Comparison of ENCODE assay signal across 9 cellular contexts in genomic region chr7:94183289-94183749, GRCh38.
DNase-seq lines count a peak whose midpoint lies in the region; ATAC-seq lines count a peak whose summit lies in the region.
"Had no signal": no experiment of that assay in that cellular context is flagged by ENCODE, and none has a peak within 500 bp of the region (broad histone marks: within the 10 kb centered on the region; RNA-seq: fewer than 3 reads in every experiment).

No MANE protein-coding gene starts in this region.

- H3K4me1 Mint-ChIP-seq in naive thymus-derived CD4-positive, alpha-beta T cell = no peaks in the 10 kb centered on the region

- no peak overlapping the region for H3K4me3 ChIP-seq in skeletal muscle cell (ENCODE audit: low read depth, low read length)
- H3K4me3 ChIP-seq in naive thymus-derived CD4-positive, alpha-beta T cell (ENCODE audit: low read length) = no peak overlapping the region
- H3K4me3 ChIP-seq: transverse colon had no signal

- no peaks in the 10 kb centered on the region for H3K4me1 ChIP-seq in naive thymus-derived CD4-positive, alpha-beta T cell (ENCODE audit: control insufficient read depth in 2 of 2, insufficient read depth in 2 of 2, low read length in 2 of 2)

- no peaks in the 10 kb centered on the region for H3K36me3 Mint-ChIP-seq in naive thymus-derived CD4-positive, alpha-beta T cell

- H3K27me3 Mint-ChIP-seq in naive thymus-derived CD4-positive, alpha-beta T cell = peaks cover 0 to 1% (median 0%) of the 10 kb centered on the region in 5 donors

- POLR2A ChIA-PET in naive thymus-derived CD4-positive, alpha-beta T cell (lab: Charles Lee) = no interaction called here

- ATAC-seq in GM21423 (IDR thresholded peaks at IDR 0.05; ENCODE audit: unreplicated experiment) (peak; percentile 46), Right ventricle myocardium superior (ENCODE audit: poor library complexity) (peak; percentile 81), GM19463 (IDR thresholded peaks at IDR 0.05; ENCODE audit: unreplicated experiment) (no peak), GM21619 (IDR thresholded peaks at IDR 0.05; ENCODE audit: unreplicated experiment) (no peak)
- no peak for ATAC-seq in naive thymus-derived CD4-positive, alpha-beta T cell

- H3K4me3 Mint-ChIP-seq in naive thymus-derived CD4-positive, alpha-beta T cell = no peak overlapping the region

- no peaks in the 10 kb centered on the region for H3K36me3 ChIP-seq in naive thymus-derived CD4-positive, alpha-beta T cell (ENCODE audit: control insufficient read depth in 2 of 3, insufficient read depth in 3 of 3, low read length in 3 of 3)
- H3K36me3 ChIP-seq: transverse colon had no signal

- H3K9me3 ChIP-seq in naive thymus-derived CD4-positive, alpha-beta T cell (ENCODE audit: control insufficient read depth in 2 of 3, low read length in 3 of 3) = no peaks in the 10 kb centered on the region
- H3K9me3 ChIP-seq: transverse colon had no signal

- H3K27me3 ChIP-seq in naive thymus-derived CD4-positive, alpha-beta T cell (ENCODE audit: control insufficient read depth in 2 of 2, insufficient read depth in 2 of 2, low read length in 2 of 2) = no peaks in the 10 kb centered on the region
- H3K27me3 ChIP-seq: transverse colon had no signal

- intact Hi-C loops in Right ventricle myocardium superior (cut with DNase I) = no loop called here
- intact Hi-C loops in naive thymus-derived CD4-positive, alpha-beta T cell (cut with micrococcal nuclease) = no loop called here

- no peak overlapping the region for H3K27ac Mint-ChIP-seq in naive thymus-derived CD4-positive, alpha-beta T cell

- DNase-seq in SKM-1 (lab: John Stamatoyannopoulos, UW; ENCODE audit: unreplicated experiment) (peak; percentile 24), Right ventricle myocardium superior (peak; percentile 36), skeletal muscle cell (ENCODE audit: low read depth) (peak; percentile 97), COR-L47 (lab: John Stamatoyannopoulos, UW) (no peak)
- no peak for DNase-seq in naive thymus-derived CD4-positive, alpha-beta T cell
- DNase-seq: transverse colon had no signal

- H3K9me3 Mint-ChIP-seq in naive thymus-derived CD4-positive, alpha-beta T cell = peaks cover 0 to 8% (median 0%) of the 10 kb centered on the region in 11 donors

- CTCF ChIA-PET in naive thymus-derived CD4-positive, alpha-beta T cell (lab: Charles Lee) = no interaction called here

- no peak overlapping the region for H3K27ac ChIP-seq in naive thymus-derived CD4-positive, alpha-beta T cell (ENCODE audit: low read depth, low read length)

Comparison
In these comparisons a context has a peak if more than half of its experiments do, and no peak if none do; other contexts are left out.
1. ATAC-seq: peak in GM21423 (single experiment) and Right ventricle myocardium superior (single experiment); none in GM19463 (single experiment), GM21619 (single experiment) and naive thymus-derived CD4-positive, alpha-beta T cell (single experiment).
2. DNase-seq: peak in SKM-1 (single experiment), Right ventricle myocardium superior (single experiment) and skeletal muscle cell (single experiment); none in COR-L47 (single experiment) and naive thymus-derived CD4-positive, alpha-beta T cell (0 of 9).